Comparison of ENCODE assay signal across 7 cellular contexts in genomic region chr17:1718362-1719165, GRCh38. TPM values are rescaled to one million over a fixed set of nuclear protein-coding genes. Genes with fewer than 3 reads are reported as not detected.
DNase-seq lines count a peak whose midpoint lies in the region; ATAC-seq and TF ChIP-seq lines count a peak whose summit lies in the region.
"Had no signal": no experiment of that assay in that cellular context is flagged by ENCODE, and none has a peak within 500 bp of the region (broad histone marks: within the 10 kb centered on the region; RNA-seq: fewer than 3 reads in every experiment).

No MANE protein-coding gene starts in this region.

- no peaks in the 10 kb centered on the region for H3K36me3 Mint-ChIP-seq in activated CD4-positive, alpha-beta T cell treated with anti-CD3 and anti-CD28 coated beads, Interleukin-2, amount 10 ng/mL, durations not matched to agents 7 days and 5 days (ENCODE audit: low read depth)

- H3K79me2 ChIP-seq in fibroblast of lung (ENCODE audit: control insufficient read depth, insufficient read depth, low read length): peaks cover 20% of the 10 kb centered on the region

- DNase-seq in activated CD4-positive, alpha-beta T cell treated with anti-CD3 and anti-CD28 coated beads, Interleukin-2, amount 10 ng/mL, durations not matched to agents 7 days and 5 days: no peak
- no peak for DNase-seq in activated CD4-positive, alpha-beta T cell treated with anti-CD3 and anti-CD28 coated beads, Interleukin-2, amount 50 U/mL, for 4 hours
- DNase-seq in fibroblast of lung (ENCODE audit: low read depth in 2 of 2) (no peak), retina (no peak)

- peaks cover 3% of the 10 kb centered on the region for H4K20me1 ChIP-seq in fibroblast of lung (ENCODE audit: control insufficient read depth, extremely low read depth, insufficient read depth, low read length)

- H3K27ac Mint-ChIP-seq in activated CD4-positive, alpha-beta T cell treated with anti-CD3 and anti-CD28 coated beads, Interleukin-2, amount 10 ng/mL, durations not matched to agents 7 days and 5 days: peak overlapping the region; percentile 92

- no peaks in the 10 kb centered on the region for H3K9me3 Mint-ChIP-seq in activated CD4-positive, alpha-beta T cell treated with anti-CD3 and anti-CD28 coated beads, Interleukin-2, amount 10 ng/mL, durations not matched to agents 7 days and 5 days
- H3K9me3 Mint-ChIP-seq: IgD-negative memory B cell had no signal

- H3K9ac ChIP-seq in fibroblast of lung (ENCODE audit: insufficient read depth, low read length): no peak overlapping the region

- TF ChIP-seq CTCF in fibroblast of lung (conservative IDR thresholded peaks at IDR 0.05 in 1 of 2, IDR thresholded peaks at IDR 0.05 in 1 of 2; ENCODE audit: low read depth in 1 of 2, low read length in 2 of 2): no peak

- POLR2A ChIA-PET in activated CD4-positive, alpha-beta T cell treated with anti-CD3 and anti-CD28 coated beads, Interleukin-2, amount 10 ng/mL, durations not matched to agents 7 days and 5 days (lab: Charles Lee): no interaction called here

- peaks cover 16% of the 10 kb centered on the region for H3K4me1 ChIP-seq in fibroblast of lung (ENCODE audit: control insufficient read depth, extremely low read depth, insufficient read depth, low read length)

- H3K27me3 ChIP-seq in fibroblast of lung (ENCODE audit: control insufficient read depth, insufficient read depth, low read length): no peaks in the 10 kb centered on the region

- H3K27me3 Mint-ChIP-seq in activated CD4-positive, alpha-beta T cell treated with anti-CD3 and anti-CD28 coated beads, Interleukin-2, amount 10 ng/mL, durations not matched to agents 7 days and 5 days: no peaks in the 10 kb centered on the region

- peaks cover 53% of the 10 kb centered on the region for H3K4me1 Mint-ChIP-seq in activated CD4-positive, alpha-beta T cell treated with anti-CD3 and anti-CD28 coated beads, Interleukin-2, amount 10 ng/mL, durations not matched to agents 7 days and 5 days

- ATAC-seq in GM18520 (IDR thresholded peaks at IDR 0.05; ENCODE audit: unreplicated experiment): no peak

- no peak overlapping the region for H3K4me2 ChIP-seq in fibroblast of lung (ENCODE audit: extremely low read depth, insufficient read depth, low read length)

- peaks cover 9% of the 10 kb centered on the region for H3K36me3 ChIP-seq in fibroblast of lung (ENCODE audit: control insufficient read depth, insufficient read depth, low read length)

- no peak overlapping the region for H2AFZ ChIP-seq in fibroblast of lung (ENCODE audit: low read length)

- no peaks in the 10 kb centered on the region for H3K9me3 ChIP-seq in fibroblast of lung (ENCODE audit: control insufficient read depth, insufficient read depth, low read depth, low read length)

- H3K27ac ChIP-seq in fibroblast of lung (ENCODE audit: insufficient read depth, low read length) (peak overlapping the region; percentile 99), temporal lobe (ENCODE audit: low read depth, low read length) (peak overlapping the region; percentile 99)

- no peak overlapping the region for H3K4me3 ChIP-seq in fibroblast of lung (replicated peaks in 1 of 4; ENCODE audit: control extremely low read depth in 1 of 4, insufficient read depth in 1 of 4, low read depth in 3 of 4, low read length in 4 of 4)

- H3K4me3 Mint-ChIP-seq in activated CD4-positive, alpha-beta T cell treated with anti-CD3 and anti-CD28 coated beads, Interleukin-2, amount 10 ng/mL, durations not matched to agents 7 days and 5 days: peak overlapping the region; percentile 97

- CTCF ChIA-PET in activated CD4-positive, alpha-beta T cell treated with anti-CD3 and anti-CD28 coated beads, Interleukin-2, amount 10 ng/mL, durations not matched to agents 7 days and 5 days (lab: Charles Lee): interaction anchor here (0.7 to 1.3 kb wide), 3 partner anchors 12 to 933 kb away, joined by 3 to 4 read pairs (median 3); no protein-coding TSS in a partner anchor

RNA-seq across cellular contexts. Expression of gene WDR81, which starts 5.9 kb away (rescaled TPM):
- total RNA-seq in activated CD4-positive, alpha-beta T cell treated with anti-CD3 and anti-CD28 coated beads, Interleukin-2, amount 10 ng/mL, durations not matched to agents 7 days and 5 days: 10 to 100 TPM; 50.7 to 57.9 TPM
- total RNA-seq in fibroblast of lung (26.2 and 31.5 TPM in 2 replicates), temporal lobe (8.9 TPM)
- polyA plus RNA-seq in fibroblast of lung: 5.4 and 6.6 TPM in 2 replicates
- polyA plus RNA-seq in fibroblast of lung (2012): 11.7 and 15.4 TPM in 2 replicates
- polyA minus RNA-seq in fibroblast of lung (ENCODE audit: low replicate concordance): 18.6 and 20.9 TPM in 2 replicates

RNA-seq across cellular contexts. Expression of gene TLCD2, which starts 8.4 kb away (rescaled TPM):
- total RNA-seq in activated CD4-positive, alpha-beta T cell treated with anti-CD3 and anti-CD28 coated beads, Interleukin-2, amount 10 ng/mL, durations not matched to agents 7 days and 5 days: under 1 TPM; 0.07 to 0.12 TPM
- total RNA-seq in fibroblast of lung (5.1 and 9.7 TPM in 2 replicates), temporal lobe (0.25 TPM)
- polyA plus RNA-seq in fibroblast of lung: 3.3 and 7.1 TPM in 2 replicates
- 3.8 and 10.9 TPM in 2 replicates for polyA plus RNA-seq in fibroblast of lung (2012)
- 2.7 and 12.4 TPM in 2 replicates for polyA minus RNA-seq in fibroblast of lung (ENCODE audit: low replicate concordance)
- polyA plus RNA-seq: IgD-negative memory B cell had no signal

RNA-seq across cellular contexts. Expression of gene SERPINF2, which starts 24.1 kb away (rescaled TPM):
- 1 to 10 TPM in 1 of 2 experiments, under 1 TPM in 1; 0.79 to 1.3 TPM for total RNA-seq in activated CD4-positive, alpha-beta T cell treated with anti-CD3 and anti-CD28 coated beads, Interleukin-2, amount 10 ng/mL, durations not matched to agents 7 days and 5 days
- total RNA-seq in fibroblast of lung (under 0.01 and 0.17 TPM in 2 replicates), temporal lobe (not detected)
- 0.06 and 0.09 TPM in 2 replicates for polyA plus RNA-seq in fibroblast of lung
- polyA plus RNA-seq in fibroblast of lung (2012): 0.10 TPM in 1 of 2 replicates, not detected in the other
- 0.59 TPM in 1 of 2 replicates, not detected in the other for polyA minus RNA-seq in fibroblast of lung (ENCODE audit: low replicate concordance)

RNA-seq across cellular contexts. Expression of gene PRPF8, which starts 33.9 kb away (rescaled TPM):
- 100 to 1,000 TPM; 302 to 316 TPM for total RNA-seq in activated CD4-positive, alpha-beta T cell treated with anti-CD3 and anti-CD28 coated beads, Interleukin-2, amount 10 ng/mL, durations not matched to agents 7 days and 5 days
- total RNA-seq in fibroblast of lung: 74.5 and 122 TPM in 2 replicates
- 88.9 and 140 TPM in 2 replicates for polyA plus RNA-seq in fibroblast of lung
- 132 and 182 TPM in 2 replicates for polyA plus RNA-seq in fibroblast of lung (2012)
- polyA minus RNA-seq in fibroblast of lung (ENCODE audit: low replicate concordance): 607 and 770 TPM in 2 replicates
- total RNA-seq in temporal lobe: 132 TPM

RNA-seq across cellular contexts. Expression of gene SERPINF1, which starts 43.3 kb away (rescaled TPM):
- 1 to 10 TPM; 1.3 to 2.0 TPM for total RNA-seq in activated CD4-positive, alpha-beta T cell treated with anti-CD3 and anti-CD28 coated beads, Interleukin-2, amount 10 ng/mL, durations not matched to agents 7 days and 5 days
- 199 and 429 TPM in 2 replicates for total RNA-seq in fibroblast of lung
- 140 and 360 TPM in 2 replicates for polyA plus RNA-seq in fibroblast of lung
- 77.7 and 190 TPM in 2 replicates for polyA plus RNA-seq in fibroblast of lung (2012)
- 42.1 and 138 TPM in 2 replicates for polyA minus RNA-seq in fibroblast of lung (ENCODE audit: low replicate concordance)
- 11.8 TPM for total RNA-seq in temporal lobe
